14 cellular contexts compared by ENCODE assay signal in the genomic region with DNA sequence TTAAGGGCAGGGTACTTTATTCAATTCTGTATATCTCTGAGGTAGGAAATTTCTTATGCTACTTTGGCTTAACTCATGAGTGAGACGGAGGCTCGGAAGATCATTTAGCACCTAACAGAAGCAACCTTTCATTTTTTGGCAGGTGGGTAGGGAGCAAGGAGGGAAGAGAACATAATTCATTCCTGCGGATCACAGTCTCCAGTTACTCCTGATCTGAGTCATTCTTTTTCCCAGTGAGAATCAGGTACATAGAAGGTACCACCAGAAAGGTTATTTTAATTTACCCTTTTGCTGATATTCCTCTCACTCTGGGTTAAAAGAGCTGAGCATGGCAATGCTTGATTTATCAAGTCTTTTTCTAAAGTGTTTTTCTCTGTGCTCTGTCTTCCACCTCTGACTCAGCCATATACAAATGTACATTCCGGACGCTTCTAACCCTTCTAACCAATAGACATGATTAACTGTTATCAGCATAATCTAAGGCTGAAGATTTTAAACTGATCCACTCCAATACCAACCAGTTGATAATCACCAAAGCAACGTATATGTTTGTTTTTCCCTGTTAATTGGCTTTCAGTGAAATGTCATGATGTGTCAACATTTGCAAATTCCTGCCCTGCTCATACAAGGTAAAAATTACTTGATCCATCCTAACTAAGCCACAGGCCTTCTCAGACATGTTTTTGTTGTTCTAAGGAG.
"Had no signal": no experiment of that assay in that cellular context is flagged by ENCODE, and none has a peak within 500 bp of the region (broad histone marks: within the 10 kb centered on the region; RNA-seq: fewer than 3 reads in every experiment).

No MANE protein-coding gene starts in this region.

- H3K27ac Mint-ChIP-seq: activated naive CD8-positive, alpha-beta T cell treated with anti-CD3 and anti-CD28 coated beads, Interleukin-2, amount 50 U/mL, for 24 hours; activated T-helper 17 cell treated with anti-CD3 and anti-CD28 coated beads, Interleukin-2, amount 50 U/mL, for 72 hours; naive thymus-derived CD8-positive, alpha-beta T cell; stimulated activated naive B cell treated with anti-CD40 and anti-IgM and Interleukin-4, amounts not matched to agents 10 μg/mL and 1 μg/mL and 100 μg/mL, for 72 hours had no signal

- H3K4me1 Mint-ChIP-seq: activated naive CD8-positive, alpha-beta T cell treated with anti-CD3 and anti-CD28 coated beads, Interleukin-2, amount 50 U/mL, for 24 hours; activated T-helper 17 cell treated with anti-CD3 and anti-CD28 coated beads, Interleukin-2, amount 50 U/mL, for 72 hours; naive thymus-derived CD8-positive, alpha-beta T cell; stimulated activated naive B cell treated with anti-CD40 and anti-IgM and Interleukin-4, amounts not matched to agents 10 μg/mL and 1 μg/mL and 100 μg/mL, for 72 hours had no signal

- H3K4me1 ChIP-seq: left lung, thyroid gland had no signal

- DNase-seq: activated CD4-positive, alpha-beta T cell treated with anti-CD3 and anti-CD28 coated beads, Interleukin-2, amount 50 U/mL, for 48 hours; activated naive CD4-positive, alpha-beta T cell treated with Interleukin-2 at 50 U/mL for 16 hours; activated naive CD8-positive, alpha-beta T cell treated with anti-CD3 and anti-CD28 coated beads, Interleukin-2, amount 50 U/mL, for 24 hours; dermis blood vessel endothelial cell; left lung; naive thymus-derived CD8-positive, alpha-beta T cell; retina; stimulated activated CD4-positive, alpha-beta T cell treated with anti-CD3 and anti-CD28 coated beads, Interleukin-15, amount 100 ng/mL, for 24 hours; stimulated activated CD4-positive, alpha-beta T cell treated with anti-CD3 and anti-CD28 coated beads, Interleukin-4, amount 100 ng/mL, for 1 hour; stimulated activated naive B cell treated with anti-CD40 and anti-IgM and Interleukin-4, amounts not matched to agents 10 μg/mL and 1 μg/mL and 100 μg/mL, for 72 hours; thyroid gland; WERI-Rb-1 had no signal

- H3K9me3 Mint-ChIP-seq: activated T-helper 17 cell treated with anti-CD3 and anti-CD28 coated beads, Interleukin-2, amount 50 U/mL, for 72 hours had no signal

- H3K27ac ChIP-seq: left lung, neutrophil, thyroid gland, WERI-Rb-1 had no signal

- H3K9me3 ChIP-seq: neutrophil, thyroid gland had no signal

- H3K36me3 ChIP-seq: left lung, neutrophil, thyroid gland, WERI-Rb-1 had no signal

- H3K4me3 Mint-ChIP-seq: activated naive CD8-positive, alpha-beta T cell treated with anti-CD3 and anti-CD28 coated beads, Interleukin-2, amount 50 U/mL, for 24 hours; activated T-helper 17 cell treated with anti-CD3 and anti-CD28 coated beads, Interleukin-2, amount 50 U/mL, for 72 hours; naive thymus-derived CD8-positive, alpha-beta T cell; stimulated activated naive B cell treated with anti-CD40 and anti-IgM and Interleukin-4, amounts not matched to agents 10 μg/mL and 1 μg/mL and 100 μg/mL, for 72 hours had no signal

- H3K27me3 ChIP-seq: left lung, neutrophil, thyroid gland had no signal

- ATAC-seq: activated naive CD8-positive, alpha-beta T cell treated with anti-CD3 and anti-CD28 coated beads, Interleukin-2, amount 50 U/mL, for 24 hours; activated T-helper 17 cell treated with anti-CD3 and anti-CD28 coated beads, Interleukin-2, amount 50 U/mL, for 72 hours; left lung; naive thymus-derived CD8-positive, alpha-beta T cell; stimulated activated naive B cell treated with anti-CD40 and anti-IgM and Interleukin-4, amounts not matched to agents 10 μg/mL and 1 μg/mL and 100 μg/mL, for 72 hours had no signal

- H3K4me3 ChIP-seq: left lung, thyroid gland had no signal
